33 cellular contexts compared by ENCODE assay signal in the genomic region with DNA sequence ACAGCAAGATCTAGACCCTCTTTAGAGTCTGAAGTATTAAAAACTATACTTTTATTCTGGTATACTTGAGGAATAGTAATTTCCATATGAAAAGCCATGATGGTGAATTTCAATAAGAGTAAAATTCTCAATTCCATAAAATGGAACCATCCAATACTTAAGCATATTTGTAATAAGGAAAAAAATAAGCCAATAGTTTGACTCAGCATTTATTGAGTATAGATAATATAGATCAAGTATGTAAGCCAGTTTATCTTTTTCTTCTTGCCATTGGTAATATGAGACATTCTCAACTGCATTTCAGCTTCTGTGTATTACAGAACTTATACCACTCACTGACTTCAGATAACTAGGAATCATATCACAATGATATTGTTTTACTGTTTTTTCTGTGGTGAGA.
"Had no signal": no experiment of that assay in that cellular context is flagged by ENCODE, and none has a peak within 500 bp of the region (broad histone marks: within the 10 kb centered on the region; RNA-seq: fewer than 3 reads in every experiment).

No MANE protein-coding gene starts in this region.

- H3K27me3 ChIP-seq: adrenal gland, ascending aorta, body of pancreas, brain microvascular endothelial cell, breast epithelium, cardiac muscle cell had no signal

- H3K36me3 ChIP-seq: adrenal gland, ascending aorta, brain microvascular endothelial cell, breast epithelium, cardiac muscle cell had no signal

- FAIRE-seq: astrocyte, bronchial epithelial cell had no signal

- H3K4me1 ChIP-seq: adrenal gland, ascending aorta, body of pancreas, breast epithelium had no signal

- H3K9me3 ChIP-seq: adrenal gland, ascending aorta, body of pancreas, breast epithelium had no signal

- ATAC-seq: activated naive CD4-positive, alpha-beta T cell treated with anti-CD3 and anti-CD28 coated beads, Interleukin-2, amount 50 U/mL, for 72 hours; activated naive CD8-positive, alpha-beta T cell treated with anti-CD3 and anti-CD28 coated beads, Interleukin-2, amount 50 U/mL, for 24 hours; activated T-cell treated with anti-CD3 and anti-CD28 coated beads, Interleukin-2, amount 50 U/mL, for 4 hours; activated T-cell treated with anti-CD3 and anti-CD28 coated beads, Interleukin-2, amount 50 U/mL, for 72 hours; activated T-helper 17 cell treated with anti-CD3 and anti-CD28 coated beads, Interleukin-2, amount 50 U/mL, for 72 hours; body of pancreas had no signal

- H3K27ac ChIP-seq: adrenal gland, ascending aorta, body of pancreas, brain microvascular endothelial cell, breast epithelium, cardiac muscle cell had no signal

- DNase-seq: activated effector memory CD4-positive, alpha-beta T cell treated with anti-CD3 and anti-CD28 coated beads, Interleukin-2, amount 50 U/mL, for 16 hours; activated effector memory CD4-positive, alpha-beta T cell treated with Interleukin-2 at 50 U/mL for 16 hours; activated gamma-delta T cell; activated gamma-delta T cell treated with Interleukin-2 at 50 U/mL for 16 hours; activated naive CD4-positive, alpha-beta T cell; activated naive CD4-positive, alpha-beta T cell treated with anti-CD3 and anti-CD28 coated beads for 36 hours; activated naive CD4-positive, alpha-beta T cell treated with anti-CD3 and anti-CD28 coated beads, Interleukin-2, amount 10 ng/mL, durations not matched to agents 7 days and 5 days; activated naive CD4-positive, alpha-beta T cell treated with anti-CD3 and anti-CD28 coated beads, Interleukin-2, amount 50 U/mL, for 16 hours; activated naive CD4-positive, alpha-beta T cell treated with Interleukin-2 at 50 U/mL for 16 hours; activated naive CD8-positive, alpha-beta T cell treated with anti-CD3 and anti-CD28 coated beads for 36 hours; activated naive CD8-positive, alpha-beta T cell treated with anti-CD3 and anti-CD28 coated beads, Interleukin-2, amount 10 ng/mL, durations not matched to agents 7 days and 5 days; activated naive CD8-positive, alpha-beta T cell treated with anti-CD3 and anti-CD28 coated beads, Interleukin-2, amount 50 U/mL, for 24 hours; activated T-cell treated with anti-CD3 and anti-CD28 coated beads, Interleukin-2, amount 50 U/mL, for 24 hours; activated T-cell treated with anti-CD3 and anti-CD28 coated beads, Interleukin-2, amount 50 U/mL, for 4 hours; activated T-cell treated with anti-CD3 and anti-CD28 coated beads, Interleukin-2, amount 50 U/mL, for 48 hours; activated T-cell treated with anti-CD3 and anti-CD28 coated beads, Interleukin-2, amount 50 U/mL, for 72 hours; adrenal gland; amniotic stem cell; amygdala; anterior cingulate cortex; aorta; body of pancreas; brain microvascular endothelial cell; caudate nucleus; central memory CD4-positive, alpha-beta T cell; cerebellar nuclear complex had no signal

- H3K4me3 ChIP-seq: adrenal gland, ascending aorta, body of pancreas, breast epithelium, cardiac muscle cell had no signal
